Comparison of ENCODE assay signal across 14 cellular contexts in genomic region chr16:51845586-51845985, GRCh38.
"Had no signal": no experiment of that assay in that cellular context is flagged by ENCODE, and none has a peak within 500 bp of the region (broad histone marks: within the 10 kb centered on the region; RNA-seq: fewer than 3 reads in every experiment).

No MANE protein-coding gene starts in this region.

- DNase-seq: activated CD4-positive, alpha-beta T cell treated with anti-CD3 and anti-CD28 coated beads for 1 hour; activated effector memory CD4-positive, alpha-beta T cell treated with anti-CD3 and anti-CD28 coated beads, Interleukin-2, amount 50 U/mL, for 16 hours; activated T-cell treated with anti-CD3 and anti-CD28 coated beads, Interleukin-2, amount 50 U/mL, for 72 hours; adrenal gland; effector memory CD4-positive, alpha-beta T cell; left colon; lower lobe of right lung; spleen; stimulated activated CD4-positive, alpha-beta T cell treated with anti-CD3 and anti-CD28 coated beads, Interleukin-4, amount 100 ng/mL, for 4 hours; T-helper 17 cell; testis; upper lobe of right lung; WERI-Rb-1 had no signal

- H3K27ac ChIP-seq: adrenal gland, lower lobe of right lung, spleen, testis, upper lobe of right lung, WERI-Rb-1 had no signal

- H3K27me3 ChIP-seq: adrenal gland, spleen, testis, upper lobe of right lung had no signal

- H3K4me1 ChIP-seq: adrenal gland, lower lobe of right lung, spleen, testis, upper lobe of right lung had no signal

- H3K4me3 ChIP-seq: adrenal gland, lower lobe of right lung, spleen, testis, upper lobe of right lung had no signal

- H3K9me3 ChIP-seq: adrenal gland, lower lobe of right lung, spleen, testis, upper lobe of right lung had no signal

- ATAC-seq: activated T-cell treated with anti-CD3 and anti-CD28 coated beads, Interleukin-2, amount 50 U/mL, for 72 hours; left colon; lower lobe of right lung; stimulated activated memory B cell treated with anti-CD40 and anti-IgM and Interleukin-4, amounts not matched to agents 10 μg/mL and 1 μg/mL and 100 μg/mL, for 72 hours; T-helper 17 cell; upper lobe of right lung had no signal

- H3K36me3 ChIP-seq: adrenal gland, lower lobe of right lung, spleen, upper lobe of right lung, WERI-Rb-1 had no signal
